In the genomic region with DNA sequence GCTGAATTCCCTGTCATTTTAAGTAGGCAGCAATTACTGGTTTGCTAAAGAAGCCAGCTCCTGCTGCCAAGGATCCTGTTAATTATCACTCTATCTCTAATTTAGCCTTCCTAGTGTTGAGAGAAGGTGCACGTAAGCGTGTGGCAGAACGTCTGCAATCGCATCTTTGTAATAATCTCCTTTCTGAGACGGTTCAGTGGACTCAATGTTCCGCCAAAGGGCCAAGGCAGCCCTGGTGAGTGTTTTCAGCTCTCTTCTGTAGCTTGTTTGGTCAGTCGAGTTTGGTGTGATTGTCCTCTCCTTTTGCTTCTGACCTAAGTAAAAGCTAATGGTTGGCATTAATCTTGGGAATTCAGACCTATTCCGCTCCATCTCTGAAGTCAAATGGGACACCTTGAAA, we compare ENCODE assay signal across 10 cellular contexts. TPM values are rescaled to one million over a fixed set of nuclear protein-coding genes. Genes with fewer than 3 reads are reported as not detected.
DNase-seq lines count a peak whose midpoint lies in the region; ATAC-seq, FAIRE-seq and TF ChIP-seq lines count a peak whose summit lies in the region.
"Had no signal": no experiment of that assay in that cellular context is flagged by ENCODE, and none has a peak within 500 bp of the region (broad histone marks: within the 10 kb centered on the region; RNA-seq: fewer than 3 reads in every experiment).

No MANE protein-coding gene starts in this region.

- no peaks in the 10 kb centered on the region for H3K27me3 ChIP-seq in GM23338 (ENCODE audit: insufficient read depth)
- no peaks in the 10 kb centered on the region for H3K27me3 ChIP-seq in keratinocyte (ENCODE audit: control insufficient read depth, extremely low read depth, insufficient read depth, low read length)
- H3K27me3 ChIP-seq in skeletal muscle satellite cell (ENCODE audit: control insufficient read depth, insufficient read depth, low read length) = no peaks in the 10 kb centered on the region

- H3K9me3 ChIP-seq in keratinocyte (ENCODE audit: control insufficient read depth, low read depth, low read length) (no peaks in the 10 kb centered on the region), skeletal muscle satellite cell (replicated peaks; ENCODE audit: low read length) (no peaks in the 10 kb centered on the region)

- no peaks in the 10 kb centered on the region for H3F3A ChIP-seq in GM23338 (replicated peaks; ENCODE audit: low read depth)

- no peak for ATAC-seq in GM23338
- no peak for ATAC-seq in HG03135 (IDR thresholded peaks at IDR 0.05; ENCODE audit: unreplicated experiment)

- H2AFZ ChIP-seq in GM23338 (0 out of 2 replicates have a peak overlapping the region, but pooled peaks have one; percentile 35), keratinocyte (ENCODE audit: control insufficient read depth, low read length) (peak overlapping the region; percentile 88)

- H3K9me2 ChIP-seq in GM23338 (ENCODE audit: insufficient read depth) = no peaks in the 10 kb centered on the region

- dilution Hi-C loops in keratinocyte (cut with MboI; ENCODE audit: extremely low pct_ligation_motif_present, low sequenced_read_pairs) = no loop called here

- H3K79me2 ChIP-seq in GM23338 (replicated peaks; ENCODE audit: insufficient read depth) (no peaks in the 10 kb centered on the region), keratinocyte (ENCODE audit: control insufficient read depth, insufficient read depth, low read length) (no peaks in the 10 kb centered on the region)

- no peaks in the 10 kb centered on the region for H3K36me3 Mint-ChIP-seq in GM23338 (ENCODE audit: low read depth)
- no peaks in the 10 kb centered on the region for H3K36me3 Mint-ChIP-seq in T-helper 2 cell treated with Interferon-gamma antibody and Interleukin-4, amounts not matched to agents 5 μg/mL and 100 μg/mL, for 36 hours (ENCODE audit: low read depth)

- H3K36me3 ChIP-seq in GM23338 (ENCODE audit: insufficient read depth) (no peaks in the 10 kb centered on the region), keratinocyte (ENCODE audit: control insufficient read depth in 2 of 2, extremely low read depth in 1 of 2, insufficient read depth in 2 of 2, low read length in 2 of 2) (no peaks in the 10 kb centered on the region), skeletal muscle satellite cell (ENCODE audit: insufficient read depth, low read length) (no peaks in the 10 kb centered on the region)

- H3K4me3 ChIP-seq in GM23338 (no peak overlapping the region), keratinocyte (ENCODE audit: control insufficient read depth in 2 of 3, extremely low read depth in 1 of 3, insufficient read depth in 2 of 3, low read depth in 1 of 3, low read length in 3 of 3) (peak overlapping the region in 2 of 3 experiments; percentile 11 to 13), skeletal muscle satellite cell (ENCODE audit: low read length) (peak overlapping the region; percentile 37)

- H3K4me1 ChIP-seq in GM23338 (ENCODE audit: insufficient read depth) (no peaks in the 10 kb centered on the region), keratinocyte (ENCODE audit: control insufficient read depth, extremely low read depth, insufficient read depth, low read length) (peaks cover 34% of the 10 kb centered on the region), skeletal muscle satellite cell (ENCODE audit: control insufficient read depth, insufficient read depth, low read length) (peaks cover 40% of the 10 kb centered on the region)

- H3K4me1 Mint-ChIP-seq in GM23338 = no peaks in the 10 kb centered on the region
- peaks cover 5% of the 10 kb centered on the region for H3K4me1 Mint-ChIP-seq in T-helper 2 cell treated with Interferon-gamma antibody and Interleukin-4, amounts not matched to agents 5 μg/mL and 100 μg/mL, for 36 hours (ENCODE audit: low read depth)

- no peaks in the 10 kb centered on the region for H3K9me3 Mint-ChIP-seq in GM23338
- H3K9me3 Mint-ChIP-seq in T-helper 2 cell treated with Interferon-gamma antibody and Interleukin-4, amounts not matched to agents 5 μg/mL and 100 μg/mL, for 36 hours = no peaks in the 10 kb centered on the region

- H3K9me1 ChIP-seq in keratinocyte (ENCODE audit: control insufficient read depth, extremely low read depth, insufficient read depth, low read length) = no peaks in the 10 kb centered on the region

- no peaks in the 10 kb centered on the region for H4K20me1 ChIP-seq in GM23338 (replicated peaks; ENCODE audit: insufficient read depth)
- no peaks in the 10 kb centered on the region for H4K20me1 ChIP-seq in keratinocyte (ENCODE audit: control insufficient read depth, extremely low read depth, insufficient read depth, low read length)

- TF ChIP-seq CTCF in GM23338 (conservative IDR thresholded peaks at IDR 0.05; ENCODE audit: low read depth in 2 of 2) = no peak
- TF ChIP-seq CTCF in VCaP (conservative IDR thresholded peaks at IDR 0.05) = no peak
- TF ChIP-seq CTCF in keratinocyte (optimal IDR thresholded peaks at IDR 0.05 in 1 of 3, IDR thresholded peaks at IDR 0.05 in 1 of 3, conservative IDR thresholded peaks at IDR 0.05 in 1 of 3; ENCODE audit: extremely low read depth in 1 of 3, insufficient read depth in 2 of 3, low read length in 3 of 3) = no peak

- H3K4me2 ChIP-seq in GM23338 (no peak overlapping the region), keratinocyte (ENCODE audit: control insufficient read depth, extremely low read depth, insufficient read depth, low read depth, low read length) (peak overlapping the region; percentile 54), skeletal muscle satellite cell (ENCODE audit: low read length) (peak overlapping the region; percentile 78)

- H3K27me3 Mint-ChIP-seq in GM23338 (ENCODE audit: insufficient read depth, low read depth, poor library complexity) = peaks cover 3% of the 10 kb centered on the region
- peaks cover 7% of the 10 kb centered on the region for H3K27me3 Mint-ChIP-seq in T-helper 2 cell treated with Interferon-gamma antibody and Interleukin-4, amounts not matched to agents 5 μg/mL and 100 μg/mL, for 36 hours (ENCODE audit: low read depth)

- no peak overlapping the region for H3K4me3 Mint-ChIP-seq in GM23338
- H3K4me3 Mint-ChIP-seq in T-helper 2 cell treated with Interferon-gamma antibody and Interleukin-4, amounts not matched to agents 5 μg/mL and 100 μg/mL, for 36 hours = no peak overlapping the region

- H3K27ac ChIP-seq in GM23338 (ENCODE audit: low read depth) = no peak overlapping the region
- peak overlapping the region; percentile 43 for H3K27ac ChIP-seq in VCaP
- no peak overlapping the region for H3K27ac ChIP-seq in keratinocyte (ENCODE audit: control insufficient read depth, insufficient read depth, low read length)

- H3K27ac Mint-ChIP-seq in GM23338 = no peak overlapping the region; the same call in 1 of the 2 replicates
- H3K27ac Mint-ChIP-seq in T-helper 2 cell treated with Interferon-gamma antibody and Interleukin-4, amounts not matched to agents 5 μg/mL and 100 μg/mL, for 36 hours = no peak overlapping the region

- no peak overlapping the region for H3K9ac ChIP-seq in keratinocyte (ENCODE audit: control insufficient read depth, extremely low read depth, insufficient read depth, low read length)
- H3K9ac ChIP-seq in skeletal muscle satellite cell (ENCODE audit: low read depth, low read length) = no peak overlapping the region

- DNase-seq in GM23338 (ENCODE audit: low spot score) = no peak
- no peak for DNase-seq in keratinocyte (ENCODE audit: low read depth, low spot score)
- no peak for DNase-seq in NCI-H128 (lab: John Stamatoyannopoulos, UW; ENCODE audit: unreplicated experiment)
- no peak for DNase-seq in T-helper 2 cell treated with Interferon-gamma antibody and Interleukin-4, amounts not matched to agents 5 μg/mL and 100 μg/mL, for 36 hours (ENCODE audit: low spot score)
- DNase-seq in stimulated activated CD4-positive, alpha-beta T cell treated with anti-CD3 and anti-CD28 coated beads, Interleukin-2, amount 100 ng/mL, for 24 hours = no peak
- DNase-seq: activated CD4-positive, alpha-beta T cell treated with anti-CD3 and anti-CD28 coated beads, Interleukin-2, amount 50 U/mL, for 48 hours; NCI-H2029 treated with DMSO at 0.1 percent for 48 hours had no signal

- peak; percentile 48 for FAIRE-seq in keratinocyte (lab: Jason Lieb, UNC)

RNA-seq across cellular contexts. Expression of a gene that starts 24.2 kb away (rescaled TPM):
- total RNA-seq in GM23338 (2014; rRNA removed; shearing (Covaris generic)) = 1.9 and 4.2 TPM in 2 replicates
- polyA plus RNA-seq in GM23338 (2016; fragmentation: Nextera tagmentation; extraction: Ambion mirVana) (1.5 and 2.4 TPM in 2 replicates), keratinocyte (2.7 to 5.8 TPM (median 2.9 TPM) in 3 replicates)
- polyA plus RNA-seq in keratinocyte (2011; ENCODE audit: low read depth) = 14.9 TPM
- 3.9 and 4.6 TPM in 2 replicates for polyA plus RNA-seq in keratinocyte (2011; cell fraction: cytosol; rRNA removed)
- polyA plus RNA-seq in keratinocyte (2011; cell fraction: nucleus; rRNA removed) = 6.1 and 7.0 TPM in 2 replicates
- 1.8 and 2.4 TPM in 2 replicates for polyA plus RNA-seq in keratinocyte (2012; ENCODE audit: low replicate concordance)
- polyA minus RNA-seq in keratinocyte = 8.0 to 26.5 TPM (median 12.1 TPM) in 3 replicates
- 3.6 TPM for polyA minus RNA-seq in keratinocyte (2011; cell fraction: cytosol; rRNA and poly(A)+ RNA removed)
- polyA minus RNA-seq in keratinocyte (2011; cell fraction: nucleus; rRNA and poly(A)+ RNA removed) = 7.4 and 12.3 TPM in 2 replicates
- total RNA-seq in skeletal muscle satellite cell (2012; rRNA removed) = 4.2 and 6.3 TPM in 2 replicates
